Comparison of ENCODE assay signal across 9 cellular contexts in genomic region chr17:19306160-19307111, GRCh38. TPM values are rescaled to one million over a fixed set of nuclear protein-coding genes. Genes with fewer than 3 reads are reported as not detected.
DNase-seq lines count a peak whose midpoint lies in the region; ATAC-seq and TF ChIP-seq lines count a peak whose summit lies in the region.
"Had no signal": no experiment of that assay in that cellular context is flagged by ENCODE, and none has a peak within 500 bp of the region (broad histone marks: within the 10 kb centered on the region; RNA-seq: fewer than 3 reads in every experiment).

No MANE protein-coding gene starts in this region.

- peaks cover 6 to 10% of the 10 kb centered on the region in 2 donors for H3K27me3 Mint-ChIP-seq in CD4-positive, alpha-beta memory T cell
- peaks cover 27 to 87% (median 42%) of the 10 kb centered on the region in 5 donors for H3K27me3 Mint-ChIP-seq in naive thymus-derived CD8-positive, alpha-beta T cell
- H3K27me3 Mint-ChIP-seq in progenitor cell of endocrine pancreas: no peaks in the 10 kb centered on the region

- peak; percentile 63 to 80 (median 76) for DNase-seq in CD4-positive, alpha-beta memory T cell
- peak; percentile 19 to 22 for DNase-seq in activated CD4-positive, alpha-beta T cell treated with anti-CD3 and anti-CD28 coated beads, Interleukin-2, amount 50 U/mL, for 48 hours
- peak in 9 of 10 donors; percentile 19 to 83 (median 56) for DNase-seq in naive thymus-derived CD8-positive, alpha-beta T cell
- DNase-seq in NCI-H2029 (lab: John Stamatoyannopoulos, UW) (no peak), NCI-H1092 treated with DMSO at 0.1 percent for 48 hours (lab: John Stamatoyannopoulos, UW) (no peak), progenitor cell of endocrine pancreas (ENCODE audit: low spot score, unreplicated experiment) (no peak)

- peaks cover 21% of the 10 kb centered on the region for H3K4me1 ChIP-seq in CD4-positive, alpha-beta memory T cell (ENCODE audit: insufficient read depth, low read length)

- H3K27ac ChIP-seq in CD4-positive, alpha-beta memory T cell (ENCODE audit: low read depth, low read length): no peak overlapping the region

- H3K27ac Mint-ChIP-seq in CD4-positive, alpha-beta memory T cell: peak overlapping the region; percentile 31 to 77 (median 52)
- peak overlapping the region in 7 of 10 donors; percentile 29 to 89 (median 79) for H3K27ac Mint-ChIP-seq in naive thymus-derived CD8-positive, alpha-beta T cell
- H3K27ac Mint-ChIP-seq in progenitor cell of endocrine pancreas: no peak overlapping the region

- CTCF ChIA-PET in CD4-positive, alpha-beta memory T cell (lab: Charles Lee; ENCODE audit: partially characterized antibody): interaction anchor here (0.6 to 1.9 kb wide), 7 partner anchors 13 to 1032 kb away, joined by 3 to 9 read pairs (median 3); partner anchors contain the start of gene B9D1

- peaks cover 18 to 26% (median 24%) of the 10 kb centered on the region in 4 donors for H3K4me1 Mint-ChIP-seq in CD4-positive, alpha-beta memory T cell
- peaks cover 19 to 53% (median 25%) of the 10 kb centered on the region in 4 donors for H3K4me1 Mint-ChIP-seq in naive thymus-derived CD8-positive, alpha-beta T cell
- H3K4me1 Mint-ChIP-seq in progenitor cell of endocrine pancreas (ENCODE audit: low read depth): peaks cover 12% of the 10 kb centered on the region

- peaks cover 0 to 3% of the 10 kb centered on the region in 2 donors for H3K36me3 Mint-ChIP-seq in CD4-positive, alpha-beta memory T cell
- no peaks in the 10 kb centered on the region for H3K36me3 Mint-ChIP-seq in naive thymus-derived CD8-positive, alpha-beta T cell
- H3K36me3 Mint-ChIP-seq in progenitor cell of endocrine pancreas (ENCODE audit: insufficient read depth): no peaks in the 10 kb centered on the region

- POLR2A ChIA-PET in CD4-positive, alpha-beta memory T cell (lab: Charles Lee; ENCODE audit: partially characterized antibody): interaction anchor here (0.6 kb wide), 1 partner anchor 111 kb away, joined by 3 read pairs; no protein-coding TSS in a partner anchor
- POLR2A ChIA-PET in naive thymus-derived CD8-positive, alpha-beta T cell (lab: Charles Lee): interaction anchor here (1.1 kb wide), 1 partner anchor 10 kb away, joined by 4 read pairs; no protein-coding TSS in a partner anchor

- ATAC-seq in GM19372 (IDR thresholded peaks at IDR 0.05; ENCODE audit: low read depth, unreplicated experiment): peak; percentile 72
- peak; percentile 87 for ATAC-seq in HG03432 (IDR thresholded peaks at IDR 0.05; ENCODE audit: unreplicated experiment)
- ATAC-seq in naive thymus-derived CD8-positive, alpha-beta T cell: peak; percentile 97 to 99

- H3K36me3 ChIP-seq in CD4-positive, alpha-beta memory T cell (ENCODE audit: insufficient read depth, low read length): no peaks in the 10 kb centered on the region

- no peaks in the 10 kb centered on the region for H3K9me3 ChIP-seq in CD4-positive, alpha-beta memory T cell (ENCODE audit: control insufficient read depth in 1 of 2, low read length in 2 of 2)

- peaks cover 0 to 3% (median 0%) of the 10 kb centered on the region in 8 donors for H3K9me3 Mint-ChIP-seq in CD4-positive, alpha-beta memory T cell
- no peaks in the 10 kb centered on the region for H3K9me3 Mint-ChIP-seq in naive thymus-derived CD8-positive, alpha-beta T cell
- H3K9me3 Mint-ChIP-seq in progenitor cell of endocrine pancreas (ENCODE audit: low read depth): no peaks in the 10 kb centered on the region

- no peaks in the 10 kb centered on the region for H3K27me3 ChIP-seq in CD4-positive, alpha-beta memory T cell (ENCODE audit: insufficient read depth, low read length)

- intact Hi-C loops in CD4-positive, alpha-beta memory T cell (cut with micrococcal nuclease): no loop called here

- peak overlapping the region in 6 of 8 donors; percentile 17 to 75 (median 62) for H3K4me3 Mint-ChIP-seq in CD4-positive, alpha-beta memory T cell
- peak overlapping the region in 8 of 10 donors; percentile 33 to 68 (median 62) for H3K4me3 Mint-ChIP-seq in naive thymus-derived CD8-positive, alpha-beta T cell
- H3K4me3 Mint-ChIP-seq in progenitor cell of endocrine pancreas (ENCODE audit: low read depth): no peak overlapping the region

- TF ChIP-seq CTCF in progenitor cell of endocrine pancreas (IDR thresholded peaks at IDR 0.05; ENCODE audit: unreplicated experiment): no peak

- H3K4me3 ChIP-seq in CD4-positive, alpha-beta memory T cell (ENCODE audit: low read length in 2 of 2): no peak overlapping the region
- H3K4me3 ChIP-seq: skin epidermis had no signal

RNA-seq across cellular contexts. Expression of gene B9D1, which starts 56.1 kb away (rescaled TPM):
- 1 to 10 TPM; 2.5 to 2.8 TPM for total RNA-seq in CD4-positive, alpha-beta memory T cell
- polyA plus RNA-seq in CD4-positive, alpha-beta memory T cell: under 1 TPM in 1 of 2 donors, not detected in 1; 0.29 TPM
- 1 to 10 TPM; 1.9 to 3.1 TPM for total RNA-seq in naive thymus-derived CD8-positive, alpha-beta T cell
- polyA plus RNA-seq in naive thymus-derived CD8-positive, alpha-beta T cell: 1 to 10 TPM in 1 of 3 donors, under 1 TPM in 2; 0.75 to 1.8 (median 0.91) TPM
- total RNA-seq in progenitor cell of endocrine pancreas: 27.3 and 29.9 TPM in 2 replicates

Comparison
In these comparisons a context has a peak if more than half of its experiments do, and no peak if none do; other contexts are left out.
1. DNase-seq: peak in CD4-positive, alpha-beta memory T cell (5 of 5), activated CD4-positive, alpha-beta T cell treated with anti-CD3 and anti-CD28 coated beads, Interleukin-2, amount 50 U/mL, for 48 hours (2 of 2) and naive thymus-derived CD8-positive, alpha-beta T cell (9 of 10); none in NCI-H2029 (single experiment), NCI-H1092 treated with DMSO at 0.1 percent for 48 hours (single experiment) and progenitor cell of endocrine pancreas (single experiment).
2. Peak in every context shown above with its lines, with median percentiles within 50 percentile points of each other: ATAC-seq.